Comparison of ENCODE assay signal across 28 cellular contexts in genomic region chr12:65953621-65954020, GRCh38.
A peak's percentile ranks its signal among the peaks of the same experiment; 100 is the strongest.
DNase-seq lines count a peak whose midpoint lies in the region; ATAC-seq, FAIRE-seq and TF ChIP-seq lines count a peak whose summit lies in the region.
"Had no signal": no experiment of that assay in that cellular context is flagged by ENCODE, and none has a peak within 500 bp of the region (broad histone marks: within the 10 kb centered on the region; RNA-seq: fewer than 3 reads in every experiment).

No MANE protein-coding gene starts in this region.

- CTCF ChIA-PET in MCF 10A (lab: Yijun Ruan, JAX) = interaction anchor here (0.6 kb wide), 1 partner anchor 19 kb away, joined by 3 read pairs; no protein-coding TSS in a partner anchor

- no peak for FAIRE-seq in HTR-8/SVneo (lab: Jason Lieb, UNC)
- FAIRE-seq: A204.1, colon, GM12878, RCC 7860 had no signal

- no peak for TF ChIP-seq POLR2A in breast epithelium (IDR thresholded peaks at IDR 0.05)

- H3K9ac ChIP-seq in adipocyte (ENCODE audit: low read length) = no peak overlapping the region
- H3K9ac ChIP-seq: parathyroid adenoma had no signal

- DNase-seq in MCF 10A (ENCODE audit: unreplicated experiment) (no peak), breast epithelium (ENCODE audit: low spot score in 2 of 2) (no peak), adipocyte (ENCODE audit: low read depth) (peak; percentile 74), fibroblast of peridontal ligament (ENCODE audit: extremely low read depth) (peak; percentile 75), HTR-8/SVneo (ENCODE audit: insufficient read length, low spot score) (no peak)
- no peak for DNase-seq in effector memory CD8-positive, alpha-beta T cell
- DNase-seq: activated CD4-positive, alpha-beta T cell treated with anti-CD3 and anti-CD28 coated beads for 1 hour; activated naive CD4-positive, alpha-beta T cell treated with anti-CD3 and anti-CD28 coated beads, Interleukin-2, amount 50 U/mL, for 16 hours; activated T-cell treated with anti-CD3 and anti-CD28 coated beads, Interleukin-2, amount 50 U/mL, for 72 hours; C1 segment of cervical spinal cord; left cardiac atrium; natural killer cell; NCI-H1092; NCI-H2029; NCI-H345; testis had no signal

- peaks cover 0 to 6% of the 10 kb centered on the region in 2 donors for H3K4me1 ChIP-seq in breast epithelium
- H3K4me1 ChIP-seq in adipocyte (ENCODE audit: control insufficient read depth, insufficient read depth, low read length) = peaks cover 60% of the 10 kb centered on the region
- H3K4me1 ChIP-seq: parathyroid adenoma had no signal

- H3K36me3 Mint-ChIP-seq in MCF 10A (ENCODE audit: insufficient read depth, unreplicated experiment) = peaks cover 41% of the 10 kb centered on the region
- H3K36me3 Mint-ChIP-seq in effector memory CD8-positive, alpha-beta T cell (ENCODE audit: insufficient read depth) = no peaks in the 10 kb centered on the region
- H3K36me3 Mint-ChIP-seq: natural killer cell had no signal

- H3K4me3 Mint-ChIP-seq in MCF 10A (ENCODE audit: unreplicated experiment) = no peak overlapping the region
- no peak overlapping the region for H3K4me3 Mint-ChIP-seq in effector memory CD8-positive, alpha-beta T cell
- H3K4me3 Mint-ChIP-seq: activated T-cell treated with anti-CD3 and anti-CD28 coated beads, Interleukin-2, amount 50 U/mL, for 72 hours; natural killer cell; T-helper 2 cell treated with Interferon-gamma antibody and Interleukin-4, amounts not matched to agents 5 μg/mL and 100 μg/mL, for 36 hours had no signal

- H3K4me1 Mint-ChIP-seq in MCF 10A (ENCODE audit: insufficient read depth, unreplicated experiment) = peaks cover 70% of the 10 kb centered on the region
- H3K4me1 Mint-ChIP-seq in effector memory CD8-positive, alpha-beta T cell (ENCODE audit: low read depth in 2 of 2) = no peaks in the 10 kb centered on the region

- H3K36me3 ChIP-seq in breast epithelium = no peaks in the 10 kb centered on the region
- no peaks in the 10 kb centered on the region for H3K36me3 ChIP-seq in adipocyte (ENCODE audit: control insufficient read depth, insufficient read depth, low read length, severe bottlenecking)
- H3K36me3 ChIP-seq: gastroesophageal sphincter, vagina had no signal

- no peak for ATAC-seq in effector memory CD8-positive, alpha-beta T cell (replicated peaks)
- ATAC-seq in HG02678 (IDR thresholded peaks at IDR 0.05; ENCODE audit: unreplicated experiment) (no peak), GM21526 (IDR thresholded peaks at IDR 0.05; ENCODE audit: low FRiP score, unreplicated experiment) (no peak)
- ATAC-seq: gastroesophageal sphincter, left cardiac atrium, natural killer cell, sciatic nerve had no signal

- H3K9me3 Mint-ChIP-seq in MCF 10A (ENCODE audit: unreplicated experiment) = no peaks in the 10 kb centered on the region
- no peaks in the 10 kb centered on the region for H3K9me3 Mint-ChIP-seq in effector memory CD8-positive, alpha-beta T cell
- H3K9me3 Mint-ChIP-seq: activated T-cell treated with anti-CD3 and anti-CD28 coated beads, Interleukin-2, amount 50 U/mL, for 72 hours; natural killer cell; T-helper 2 cell treated with Interferon-gamma antibody and Interleukin-4, amounts not matched to agents 5 μg/mL and 100 μg/mL, for 36 hours had no signal

- H3K27me3 ChIP-seq in breast epithelium = no peaks in the 10 kb centered on the region
- no peaks in the 10 kb centered on the region for H3K27me3 ChIP-seq in adipocyte (replicated peaks; ENCODE audit: control insufficient read depth, insufficient read depth, low read length)
- H3K27me3 ChIP-seq: testis, vagina had no signal

- H3K27me3 Mint-ChIP-seq in MCF 10A (ENCODE audit: insufficient read depth, unreplicated experiment) = no peaks in the 10 kb centered on the region
- H3K27me3 Mint-ChIP-seq in effector memory CD8-positive, alpha-beta T cell = peaks cover 0 to 9% of the 10 kb centered on the region in 2 donors

- intact Hi-C loops in MCF 10A (cut with micrococcal nuclease) = loop anchor here (2.0 kb wide), 1 partner anchor 73 kb away; no protein-coding TSS in a partner anchor
- intact Hi-C loops in breast epithelium (cut with DNase I; ENCODE audit: low total_unique reads) = no loop called here

- H3K4me3 ChIP-seq in breast epithelium = no peak overlapping the region
- H3K4me3 ChIP-seq in adipocyte (ENCODE audit: low read length) = no peak overlapping the region
- H3K4me3 ChIP-seq: gastroesophageal sphincter, GM12878, SK-N-MC, testis, vagina had no signal

- no peak overlapping the region for H3K27ac ChIP-seq in breast epithelium
- H3K27ac ChIP-seq: gastroesophageal sphincter, parathyroid adenoma, SK-N-MC, testis, vagina had no signal

- H3K9me3 ChIP-seq in breast epithelium (no peaks in the 10 kb centered on the region), adipocyte (ENCODE audit: control insufficient read depth, low read length) (no peaks in the 10 kb centered on the region)
- H3K9me3 ChIP-seq: gastroesophageal sphincter, testis, vagina had no signal

- POLR2A ChIA-PET in MCF 10A (lab: Yijun Ruan, JAX) = interaction anchor here (0.9 to 2.2 kb wide), 3 partner anchors 13 to 350 kb away, joined by 3 to 5 read pairs (median 3); no protein-coding TSS in a partner anchor

- TF ChIP-seq CTCF in MCF 10A (IDR thresholded peaks at IDR 0.05; ENCODE audit: unreplicated experiment) = no peak
- TF ChIP-seq CTCF in breast epithelium (IDR thresholded peaks at IDR 0.05) = no peak

- BruUV-seq in MCF 10A (replicated peaks; lab: Mats Ljungman, UMichigan) = no TSS peak

- H3K27ac Mint-ChIP-seq in MCF 10A (ENCODE audit: low read depth, unreplicated experiment) = peak overlapping the region; percentile 32
- no peak overlapping the region for H3K27ac Mint-ChIP-seq in effector memory CD8-positive, alpha-beta T cell
- H3K27ac Mint-ChIP-seq: activated T-cell treated with anti-CD3 and anti-CD28 coated beads, Interleukin-2, amount 50 U/mL, for 72 hours; natural killer cell; T-helper 2 cell treated with Interferon-gamma antibody and Interleukin-4, amounts not matched to agents 5 μg/mL and 100 μg/mL, for 36 hours had no signal

Comparison
In these comparisons a context has a peak if more than half of its experiments do, and no peak if none do; other contexts are left out.
1. DNase-seq: peak in adipocyte (single experiment) and fibroblast of peridontal ligament (single experiment); none in MCF 10A (single experiment), breast epithelium (0 of 2), effector memory CD8-positive, alpha-beta T cell (0 of 3) and HTR-8/SVneo (single experiment).